Comparison of ENCODE assay signal across 8 cellular contexts in the genomic region with DNA sequence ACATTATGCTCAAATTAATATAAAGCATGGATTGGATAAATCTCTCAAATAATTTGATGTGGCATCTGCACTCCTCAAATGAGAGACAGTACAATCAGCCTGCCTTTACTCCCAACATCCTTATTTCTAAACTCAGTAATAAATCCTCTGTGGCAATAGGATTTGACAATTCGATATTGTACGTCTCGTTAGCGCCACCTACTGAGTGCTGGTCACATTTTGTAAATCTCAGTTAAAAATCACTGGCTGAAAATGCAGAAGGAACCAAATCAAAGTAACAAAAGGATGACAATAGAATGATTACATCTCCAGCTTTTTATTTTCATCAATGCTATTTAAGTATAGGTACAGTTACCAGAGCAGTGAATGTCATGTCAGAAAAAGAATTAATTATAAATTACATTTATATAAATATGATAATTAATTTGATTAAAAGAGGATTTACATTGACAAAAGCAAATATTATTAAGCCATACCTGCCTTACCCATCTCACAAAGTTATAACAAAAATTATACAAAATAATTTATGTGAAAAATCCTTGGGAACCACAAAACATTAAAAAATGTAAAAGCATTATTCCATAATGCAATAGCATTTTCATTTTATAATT. TPM values are rescaled to one million over a fixed set of nuclear protein-coding genes. Genes with fewer than 3 reads are reported as not detected.
DNase-seq lines count a peak whose midpoint lies in the region; ATAC-seq and TF ChIP-seq lines count a peak whose summit lies in the region.

No MANE protein-coding gene starts in this region.

- H3K9me3 Mint-ChIP-seq in CD14-positive monocyte (peaks cover 0 to 3% (median 0%) of the 10 kb centered on the region in 7 donors), T-cell (no peaks in the 10 kb centered on the region)

- H3K4me3 Mint-ChIP-seq in CD14-positive monocyte (no peak overlapping the region), T-cell (no peak overlapping the region)

- H3K27me3 Mint-ChIP-seq in CD14-positive monocyte (ENCODE audit: low read depth in 3 of 3) (peaks cover 0 to 4% (median 2%) of the 10 kb centered on the region in 3 donors), T-cell (peaks cover 3 to 4% of the 10 kb centered on the region in 2 donors)

- no peak overlapping the region for H3K27ac Mint-ChIP-seq in CD14-positive monocyte
- no peak overlapping the region for H3K27ac Mint-ChIP-seq in T-cell

- peak; percentile 77 for ATAC-seq in GM21390 (IDR thresholded peaks at IDR 0.05; ENCODE audit: unreplicated experiment)
- peak in 1 of 4 experiments; percentile 48 for ATAC-seq in T-cell (replicated peaks in 1 of 4)
- no peak for ATAC-seq in HG02798 (IDR thresholded peaks at IDR 0.05; ENCODE audit: poor library complexity, unreplicated experiment)

- no peak overlapping the region for H3K4me3 ChIP-seq in skeletal muscle cell (ENCODE audit: low read depth, low read length)

- H3K4me1 Mint-ChIP-seq in CD14-positive monocyte, result no peaks in the 10 kb centered on the region
- H3K4me1 Mint-ChIP-seq in T-cell, result no peaks in the 10 kb centered on the region

- intact Hi-C loops in CD14-positive monocyte (cut with micrococcal nuclease), result no loop called here

- POLR2A ChIA-PET in T-cell (lab: Charles Lee), result no interaction called here

- DNase-seq in CD14-positive monocyte (ENCODE audit: low spot score) (no peak), NCI-H1105 (lab: John Stamatoyannopoulos, UW) (peak; percentile 78), T-cell (peak in 33 of 34 experiments; percentile 14 to 70 (median 53)), anterior cingulate cortex (lab: John Stamatoyannopoulos, UW) (peak in 47 of 58 donors; percentile 1 to 81 (median 19)), hepatic stellate cell (ENCODE audit: low spot score) (peak; percentile 11), skeletal muscle cell (ENCODE audit: low read depth) (peak; percentile 25)

- TF ChIP-seq CTCF in CD14-positive monocyte (IDR thresholded peaks at IDR 0.05), result peak; percentile 87

- CTCF ChIA-PET in T-cell (lab: Charles Lee), result interaction anchor here in 1 of 2 donors (1.0 to 1.6 kb wide), 3 partner anchors 9 to 435 kb away, joined by 4 to 5 read pairs (median 4); no protein-coding TSS in a partner anchor

- H3K36me3 Mint-ChIP-seq in CD14-positive monocyte, result no peaks in the 10 kb centered on the region
- H3K36me3 Mint-ChIP-seq in T-cell, result no peaks in the 10 kb centered on the region

RNA-seq across cellular contexts. Expression of a gene that starts 20.2 kb away (rescaled TPM):
- not detected for polyA plus RNA-seq in CD14-positive monocyte
- total RNA-seq in T-cell, result not detected

RNA-seq across cellular contexts. Expression of a gene that starts 34.4 kb away (rescaled TPM):
- not detected for polyA plus RNA-seq in CD14-positive monocyte
- total RNA-seq in T-cell, result not detected

RNA-seq across cellular contexts. Expression of a gene that starts 34.5 kb away (rescaled TPM):
- 10 to 100 TPM; 74.8 to 97.3 TPM for polyA plus RNA-seq in CD14-positive monocyte
- 10 to 100 TPM; 19.2 to 31.5 (median 29.0) TPM for total RNA-seq in T-cell
